In genomic region chr1:15885701-15886612, GRCh38 we compare ENCODE assay signal across 8 cellular contexts. TPM values are rescaled to one million over a fixed set of nuclear protein-coding genes. Genes with fewer than 3 reads are reported as not detected.
DNase-seq lines count a peak whose midpoint lies in the region; ATAC-seq and TF ChIP-seq lines count a peak whose summit lies in the region.

No MANE protein-coding gene starts in this region.

- peaks cover 10% of the 10 kb centered on the region for H3K36me3 ChIP-seq in CD4-positive, CD25-positive, alpha-beta regulatory T cell (ENCODE audit: control insufficient read depth, insufficient read depth, low read length)
- H3K36me3 ChIP-seq in ectodermal cell (ENCODE audit: control insufficient read depth, insufficient read depth, low read length): no peaks in the 10 kb centered on the region
- peaks cover 0 to 6% of the 10 kb centered on the region in 2 donors for H3K36me3 ChIP-seq in left lung

- TF ChIP-seq CTCF in left lung (IDR thresholded peaks at IDR 0.05): no peak

- CTCF ChIA-PET in T-cell (lab: Charles Lee): interaction anchor here in 1 of 2 donors (0.7 to 1.7 kb wide), 2 partner anchors 19 to 71 kb away, joined by 3 to 5 read pairs; no protein-coding TSS in a partner anchor

- peaks cover 25 to 68% (median 57%) of the 10 kb centered on the region in 4 donors for H3K4me1 Mint-ChIP-seq in CD4-positive, CD25-positive, alpha-beta regulatory T cell
- H3K4me1 Mint-ChIP-seq in T-cell: peaks cover 66 to 68% (median 67%) of the 10 kb centered on the region in 3 donors

- ATAC-seq in CD4-positive, CD25-positive, alpha-beta regulatory T cell (ENCODE audit: low read depth in 2 of 2): peak; percentile 25 to 53
- ATAC-seq in GM21717 (IDR thresholded peaks at IDR 0.05; ENCODE audit: unreplicated experiment) (peak; percentile 51), T-cell (replicated peaks in 1 of 4) (peak in 3 of 4 experiments; percentile 43 to 71 (median 51)), left lung (peak; percentile 99), HG02588 (IDR thresholded peaks at IDR 0.05; ENCODE audit: unreplicated experiment) (no peak)

- no peak overlapping the region for H3K27ac ChIP-seq in CD4-positive, CD25-positive, alpha-beta regulatory T cell (ENCODE audit: insufficient read depth, low read length, poor library complexity, severe bottlenecking)
- H3K27ac ChIP-seq in ectodermal cell (ENCODE audit: insufficient read depth, low read depth, low read length, poor library complexity, severe bottlenecking) (peak overlapping the region; percentile 94), left lung (peak overlapping the region; percentile 90 to 92)

- no peaks in the 10 kb centered on the region for H3K9me3 ChIP-seq in CD4-positive, CD25-positive, alpha-beta regulatory T cell (ENCODE audit: control insufficient read depth in 2 of 2, low read length in 2 of 2)
- H3K9me3 ChIP-seq in ectodermal cell (ENCODE audit: control insufficient read depth, low read length) (no peaks in the 10 kb centered on the region), left lung (no peaks in the 10 kb centered on the region)

- H3K27me3 Mint-ChIP-seq in CD4-positive, CD25-positive, alpha-beta regulatory T cell: no peaks in the 10 kb centered on the region
- H3K27me3 Mint-ChIP-seq in T-cell: no peaks in the 10 kb centered on the region

- H3K9me3 Mint-ChIP-seq in CD4-positive, CD25-positive, alpha-beta regulatory T cell: no peaks in the 10 kb centered on the region
- no peaks in the 10 kb centered on the region for H3K9me3 Mint-ChIP-seq in T-cell

- H3K4me1 ChIP-seq in CD4-positive, CD25-positive, alpha-beta regulatory T cell (ENCODE audit: control insufficient read depth, insufficient read depth, low read length, poor library complexity, severe bottlenecking): peaks cover 31% of the 10 kb centered on the region
- H3K4me1 ChIP-seq in ectodermal cell (ENCODE audit: control insufficient read depth, insufficient read depth, low read length): peaks cover 17% of the 10 kb centered on the region
- peaks cover 26 to 60% of the 10 kb centered on the region in 2 donors for H3K4me1 ChIP-seq in left lung

- peaks cover 13% of the 10 kb centered on the region for H3K36me3 Mint-ChIP-seq in CD4-positive, CD25-positive, alpha-beta regulatory T cell
- peaks cover 12% of the 10 kb centered on the region for H3K36me3 Mint-ChIP-seq in T-cell

- POLR2A ChIA-PET in T-cell (lab: Charles Lee): no interaction called here

- intact Hi-C loops in left lung (cut with DNase I): no loop called here

- H3K4me3 ChIP-seq in CD4-positive, CD25-positive, alpha-beta regulatory T cell (ENCODE audit: low read depth, low read length): no peak overlapping the region
- H3K4me3 ChIP-seq in ectodermal cell (ENCODE audit: insufficient read depth, low read depth, low read length) (no peak overlapping the region), left lung (peak overlapping the region; percentile 24 to 31)

- H3K27ac Mint-ChIP-seq in CD4-positive, CD25-positive, alpha-beta regulatory T cell: peak overlapping the region; percentile 25 to 54 (median 47)
- peak overlapping the region; percentile 50 to 69 for H3K27ac Mint-ChIP-seq in T-cell

- WGBS in ectodermal cell, 2 experiments: 13 to 18% methylated on average over 14 of the region's 14 CpGs

- DNase-seq in CD4-positive, CD25-positive, alpha-beta regulatory T cell: no peak
- peak; percentile 50 for DNase-seq in NCI-H1694 treated with DMSO at 0.1 percent for 48 hours (lab: John Stamatoyannopoulos, UW)
- peak in 26 of 34 experiments; percentile 1 to 60 (median 12) for DNase-seq in T-cell
- DNase-seq in left lung: peak; percentile 98 to 99
- DNase-seq in stimulated activated CD4-positive, alpha-beta T cell treated with anti-CD3 and anti-CD28 coated beads, Interleukin-2, amount 100 ng/mL, for 24 hours: peak; percentile 24 to 28

- peak overlapping the region; percentile 27 to 66 (median 41) for H3K4me3 Mint-ChIP-seq in CD4-positive, CD25-positive, alpha-beta regulatory T cell
- peak overlapping the region; percentile 51 to 66 (median 61) for H3K4me3 Mint-ChIP-seq in T-cell

- no peaks in the 10 kb centered on the region for H3K27me3 ChIP-seq in CD4-positive, CD25-positive, alpha-beta regulatory T cell (ENCODE audit: control insufficient read depth, insufficient read depth, low read length)
- H3K27me3 ChIP-seq in ectodermal cell (ENCODE audit: control insufficient read depth, insufficient read depth, low read length, poor library complexity, severe bottlenecking) (no peaks in the 10 kb centered on the region), left lung (no peaks in the 10 kb centered on the region)

RNA-seq across cellular contexts. Expression of gene SPEN, which starts 38.5 kb away (rescaled TPM):
- 92.4 TPM for total RNA-seq in CD4-positive, CD25-positive, alpha-beta regulatory T cell
- polyA plus RNA-seq in CD4-positive, CD25-positive, alpha-beta regulatory T cell: 1 to 10 TPM; 7.4 to 9.0 (median 7.9) TPM
- total RNA-seq in T-cell (10 to 100 TPM; 69.9 to 81.1 (median 72.1) TPM), left lung (10 to 100 TPM; 37.2 to 54.1 TPM)
- polyA plus RNA-seq in ectodermal cell (2013, experiment 1 of 4): 44.1 TPM
- polyA plus RNA-seq in ectodermal cell (2013, experiment 2 of 4): 54.7 TPM
- 42.2 TPM for polyA plus RNA-seq in ectodermal cell (2013, experiment 3 of 4)
- 55.0 TPM for polyA plus RNA-seq in ectodermal cell (2013, experiment 4 of 4)

Comparison
In these comparisons a context has a peak if more than half of its experiments do, and no peak if none do; other contexts are left out.
1. DNase-seq: peak in NCI-H1694 treated with DMSO at 0.1 percent for 48 hours (single experiment), T-cell (26 of 34), left lung (2 of 2) and stimulated activated CD4-positive, alpha-beta T cell treated with anti-CD3 and anti-CD28 coated beads, Interleukin-2, amount 100 ng/mL, for 24 hours (2 of 2); none in CD4-positive, CD25-positive, alpha-beta regulatory T cell (0 of 3).
2. H3K4me3 ChIP-seq: peak in left lung (2 of 2); none in CD4-positive, CD25-positive, alpha-beta regulatory T cell (single experiment) and ectodermal cell (single experiment).